ENCODE assay signal across 1 cellular context in the genomic region with DNA sequence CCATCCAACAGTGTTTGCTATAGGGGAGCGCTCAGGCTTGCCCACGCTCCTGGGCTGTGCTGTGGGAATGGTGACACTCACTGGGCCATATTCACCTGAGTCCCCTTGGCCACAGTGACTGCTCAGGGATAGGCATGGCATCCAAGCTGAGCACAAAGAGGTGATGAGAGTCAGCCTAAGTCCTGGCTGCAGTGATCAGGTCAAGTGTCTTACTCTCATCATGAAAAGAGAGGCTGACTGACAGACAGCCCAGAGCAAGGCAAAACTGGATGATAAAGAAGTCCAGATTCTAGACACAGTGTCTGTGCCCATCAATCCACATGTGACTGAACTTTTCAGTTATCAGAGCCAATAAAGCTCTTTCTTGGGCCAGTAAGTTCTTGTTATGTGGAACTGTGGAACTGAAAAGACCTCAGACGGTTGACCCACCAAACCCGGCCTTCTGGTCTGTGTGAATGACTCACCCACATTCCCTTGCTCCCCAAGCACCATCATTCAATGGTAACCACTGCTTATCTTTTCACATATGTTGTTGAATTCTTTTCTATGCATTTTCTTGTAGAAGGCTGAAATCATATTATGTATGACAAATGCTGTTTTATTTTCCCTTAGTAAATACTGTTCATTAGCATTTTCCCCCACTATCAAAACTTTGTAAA.
TF ChIP-seq lines count a peak whose summit lies in the region.

No MANE protein-coding gene starts in this region.

TF ChIP-seq in K562, 482 proteins besides CTCF, POLR2A, EP300 and RAD21 (continued from another document):
- no peak for TF ChIP-seq PATZ1 (CRISPR knock-in tag; IDR thresholded peaks at IDR 0.05; ENCODE audit: borderline replicate concordance)
- TF ChIP-seq LEF1 (IDR thresholded peaks at IDR 0.05), result no peak
- TF ChIP-seq CREB1 (IDR thresholded peaks at IDR 0.05), result 0 out of 2 replicates have a peak, but pooled peaks have one; percentile 9
- no peak for TF ChIP-seq CREB1 (CRISPR knock-in tag; IDR thresholded peaks at IDR 0.05)
- peak; percentile 78; the same call in 1 of the 2 replicates for TF ChIP-seq GTF2F1 (IDR thresholded peaks at IDR 0.05; ENCODE audit: low read depth, low read length)
- no peak for TF ChIP-seq ZNF780A (CRISPR knock-in tag; IDR thresholded peaks at IDR 0.05)
- TF ChIP-seq GATA2 (CRISPR knock-in tag; IDR thresholded peaks at IDR 0.05), result no peak
- no peak for TF ChIP-seq ZNF175 (CRISPR knock-in tag; IDR thresholded peaks at IDR 0.05; ENCODE audit: low read depth)
- TF ChIP-seq MEF2D (tag; conservative IDR thresholded peaks at IDR 0.05; ENCODE audit: low read depth), result no peak
- TF ChIP-seq MCM5 (IDR thresholded peaks at IDR 0.05; ENCODE audit: low read depth), result no peak
- no peak for TF ChIP-seq CEBPG (CRISPR knock-in tag; IDR thresholded peaks at IDR 0.05)
- TF ChIP-seq CEBPG (tag; conservative IDR thresholded peaks at IDR 0.05 in 1 of 2, IDR thresholded peaks at IDR 0.05 in 1 of 2), result no peak
- no peak for TF ChIP-seq NCOA2 (IDR thresholded peaks at IDR 0.05; ENCODE audit: partially characterized antibody in 2 of 2)
- TF ChIP-seq THRA (IDR thresholded peaks at IDR 0.05), result no peak
- TF ChIP-seq ID3 (CRISPR knock-in tag; IDR thresholded peaks at IDR 0.05), result no peak
- TF ChIP-seq ID3 (tag; IDR thresholded peaks at IDR 0.05), result no peak
- TF ChIP-seq TARDBP (IDR thresholded peaks at IDR 0.05), result no peak
- TF ChIP-seq, protein P1, sequence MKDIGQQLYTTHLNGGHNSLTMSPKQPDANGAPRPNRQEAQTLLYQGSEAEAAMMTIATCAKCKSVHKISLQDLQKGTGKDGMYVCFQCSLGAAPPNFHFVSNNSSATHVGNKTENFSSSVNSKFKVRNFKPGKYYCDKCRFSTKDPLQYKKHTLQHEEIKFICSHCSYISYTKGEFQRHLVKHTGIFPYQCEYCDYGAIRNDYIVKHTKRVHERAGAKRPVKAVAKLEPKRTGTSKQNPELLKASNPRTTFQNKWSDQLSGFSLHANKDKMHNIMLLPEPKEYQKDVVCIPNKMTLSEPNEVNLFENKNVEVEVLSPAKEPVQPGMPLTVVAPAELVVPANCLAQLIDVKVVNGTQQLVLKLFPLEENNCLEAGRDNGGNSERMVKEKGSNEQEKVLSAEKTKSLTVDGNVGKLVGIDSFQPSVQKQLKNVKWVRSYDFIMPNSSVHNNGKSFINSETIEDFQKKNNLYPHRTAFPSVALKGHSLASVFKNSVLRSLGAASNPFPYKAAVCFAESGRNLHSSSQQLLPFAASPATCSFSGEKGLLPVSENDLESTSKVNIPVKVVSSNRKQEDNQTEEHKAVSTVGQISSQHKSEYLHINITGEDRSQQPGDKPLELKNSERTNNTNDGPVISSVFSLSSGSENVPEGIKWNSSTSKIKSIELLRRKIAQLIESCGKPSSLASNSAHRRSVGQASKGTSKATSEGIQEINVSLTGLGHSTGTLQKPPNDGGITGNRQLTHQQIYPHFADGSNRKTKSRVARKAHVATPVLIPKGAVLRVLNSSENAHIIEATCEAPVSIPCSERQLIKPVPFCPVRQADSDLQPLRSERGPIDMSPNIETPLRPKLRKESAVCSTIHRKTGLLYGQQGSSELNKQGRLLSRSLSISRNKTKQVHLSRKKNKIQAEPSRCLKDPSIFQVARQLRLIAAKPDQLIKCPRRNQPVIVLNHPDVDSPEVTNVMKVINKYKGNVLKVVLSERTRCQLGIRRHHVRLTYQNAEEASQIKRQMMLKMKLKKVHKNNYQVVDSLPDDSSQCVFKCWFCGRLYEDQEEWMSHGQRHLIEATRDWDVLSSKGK (CRISPR knock-in tag; IDR thresholded peaks at IDR 0.05), result no peak
- TF ChIP-seq BRCA1 (IDR thresholded peaks at IDR 0.05), result no peak
- no peak for TF ChIP-seq BRCA1 (CRISPR knock-in tag; IDR thresholded peaks at IDR 0.05)
- TF ChIP-seq HNRNPUL1 (IDR thresholded peaks at IDR 0.05; ENCODE audit: low read length), result no peak
- TF ChIP-seq, protein P2, sequence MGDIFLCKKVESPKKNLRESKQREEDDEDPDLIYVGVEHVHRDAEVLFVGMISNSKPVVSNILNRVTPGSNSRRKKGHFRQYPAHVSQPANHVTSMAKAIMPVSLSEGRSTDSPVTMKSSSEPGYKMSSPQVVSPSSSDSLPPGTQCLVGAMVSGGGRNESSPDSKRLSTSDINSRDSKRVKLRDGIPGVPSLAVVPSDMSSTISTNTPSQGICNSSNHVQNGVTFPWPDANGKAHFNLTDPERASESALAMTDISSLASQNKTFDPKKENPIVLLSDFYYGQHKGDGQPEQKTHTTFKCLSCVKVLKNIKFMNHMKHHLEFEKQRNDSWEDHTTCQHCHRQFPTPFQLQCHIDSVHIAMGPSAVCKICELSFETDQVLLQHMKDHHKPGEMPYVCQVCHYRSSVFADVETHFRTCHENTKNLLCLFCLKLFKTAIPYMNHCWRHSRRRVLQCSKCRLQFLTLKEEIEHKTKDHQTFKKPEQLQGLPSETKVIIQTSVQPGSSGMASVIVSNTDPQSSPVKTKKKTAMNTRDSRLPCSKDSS (IDR thresholded peaks at IDR 0.05; ENCODE audit: low read depth, partially characterized antibody), result no peak
- no peak for TF ChIP-seq SAFB2 (IDR thresholded peaks at IDR 0.05; ENCODE audit: borderline replicate concordance, low read depth, low read length, severe bottlenecking)
- no peak for TF ChIP-seq ZNF174 (CRISPR knock-in tag; IDR thresholded peaks at IDR 0.05)
- 0 out of 2 replicates have a peak, but pooled peaks have one; percentile 19 for TF ChIP-seq MXI1 (IDR thresholded peaks at IDR 0.05; ENCODE audit: low read depth, low read length)
- TF ChIP-seq ZNF143 (CRISPR knock-in tag; IDR thresholded peaks at IDR 0.05), result no peak; the same call in 1 of the 2 replicates
- TF ChIP-seq, protein P3, sequence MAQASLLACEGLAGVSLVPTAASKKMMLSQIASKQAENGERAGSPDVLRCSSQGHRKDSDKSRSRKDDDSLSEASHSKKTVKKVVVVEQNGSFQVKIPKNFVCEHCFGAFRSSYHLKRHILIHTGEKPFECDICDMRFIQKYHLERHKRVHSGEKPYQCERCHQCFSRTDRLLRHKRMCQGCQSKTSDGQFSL (CRISPR knock-in tag; IDR thresholded peaks at IDR 0.05), result no peak
- TF ChIP-seq, protein P3 (tag; IDR thresholded peaks at IDR 0.05), result no peak
- no peak for TF ChIP-seq NCOA6 (IDR thresholded peaks at IDR 0.05)
- no peak for TF ChIP-seq RFX1 (IDR thresholded peaks at IDR 0.05)
- TF ChIP-seq POLR2G (IDR thresholded peaks at IDR 0.05; ENCODE audit: low read depth, low read length), result peak; percentile 32; the same call in 1 of the 2 replicates
- TF ChIP-seq NR4A1 (CRISPR knock-in tag; IDR thresholded peaks at IDR 0.05), result no peak
- TF ChIP-seq NR4A1 (tag; IDR thresholded peaks at IDR 0.05), result no peak
- no peak for TF ChIP-seq BMI1 (IDR thresholded peaks at IDR 0.05; ENCODE audit: low read length)
- TF ChIP-seq TRIM28 (IDR thresholded peaks at IDR 0.05), result no peak
- no peak for TF ChIP-seq ZNF445 (CRISPR knock-in tag; IDR thresholded peaks at IDR 0.05; ENCODE audit: low read depth)
- TF ChIP-seq ZC3H8 (IDR thresholded peaks at IDR 0.05), result no peak
- TF ChIP-seq KDM4B (IDR thresholded peaks at IDR 0.05; ENCODE audit: borderline replicate concordance in 2 of 2, low read depth in 1 of 2), result no peak
- TF ChIP-seq, protein P4, sequence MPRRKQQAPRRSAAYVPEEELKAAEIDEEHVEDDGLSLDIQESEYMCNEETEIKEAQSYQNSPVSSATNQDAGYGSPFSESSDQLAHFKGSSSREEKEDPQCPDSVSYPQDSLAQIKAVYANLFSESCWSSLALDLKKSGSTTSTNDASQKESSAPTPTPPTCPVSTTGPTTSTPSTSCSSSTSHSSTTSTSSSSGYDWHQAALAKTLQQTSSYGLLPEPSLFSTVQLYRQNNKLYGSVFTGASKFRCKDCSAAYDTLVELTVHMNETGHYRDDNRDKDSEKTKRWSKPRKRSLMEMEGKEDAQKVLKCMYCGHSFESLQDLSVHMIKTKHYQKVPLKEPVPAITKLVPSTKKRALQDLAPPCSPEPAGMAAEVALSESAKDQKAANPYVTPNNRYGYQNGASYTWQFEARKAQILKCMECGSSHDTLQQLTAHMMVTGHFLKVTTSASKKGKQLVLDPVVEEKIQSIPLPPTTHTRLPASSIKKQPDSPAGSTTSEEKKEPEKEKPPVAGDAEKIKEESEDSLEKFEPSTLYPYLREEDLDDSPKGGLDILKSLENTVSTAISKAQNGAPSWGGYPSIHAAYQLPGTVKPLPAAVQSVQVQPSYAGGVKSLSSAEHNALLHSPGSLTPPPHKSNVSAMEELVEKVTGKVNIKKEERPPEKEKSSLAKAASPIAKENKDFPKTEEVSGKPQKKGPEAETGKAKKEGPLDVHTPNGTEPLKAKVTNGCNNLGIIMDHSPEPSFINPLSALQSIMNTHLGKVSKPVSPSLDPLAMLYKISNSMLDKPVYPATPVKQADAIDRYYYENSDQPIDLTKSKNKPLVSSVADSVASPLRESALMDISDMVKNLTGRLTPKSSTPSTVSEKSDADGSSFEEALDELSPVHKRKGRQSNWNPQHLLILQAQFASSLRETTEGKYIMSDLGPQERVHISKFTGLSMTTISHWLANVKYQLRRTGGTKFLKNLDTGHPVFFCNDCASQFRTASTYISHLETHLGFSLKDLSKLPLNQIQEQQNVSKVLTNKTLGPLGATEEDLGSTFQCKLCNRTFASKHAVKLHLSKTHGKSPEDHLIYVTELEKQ (CRISPR knock-in tag; IDR thresholded peaks at IDR 0.05), result no peak
- TF ChIP-seq TBP (optimal IDR thresholded peaks at IDR 0.05; ENCODE audit: low read depth, low read length), result no peak
- TF ChIP-seq MTA3 (IDR thresholded peaks at IDR 0.05; ENCODE audit: borderline replicate concordance), result no peak
- no peak for TF ChIP-seq ZNF12 (CRISPR knock-in tag; IDR thresholded peaks at IDR 0.05)
- no peak for TF ChIP-seq ZNF431 (CRISPR knock-in tag; IDR thresholded peaks at IDR 0.05)
- no peak for TF ChIP-seq SIRT6 (IDR thresholded peaks at IDR 0.05; ENCODE audit: low read depth, low read length)
- TF ChIP-seq SNIP1 (IDR thresholded peaks at IDR 0.05; ENCODE audit: low read depth), result no peak
- no peak for TF ChIP-seq NFRKB (IDR thresholded peaks at IDR 0.05; ENCODE audit: low read depth)
- no peak for TF ChIP-seq ZFP36 (IDR thresholded peaks at IDR 0.05; ENCODE audit: low read depth, low read length, partially characterized antibody)
- TF ChIP-seq SRSF1 (IDR thresholded peaks at IDR 0.05; ENCODE audit: low read depth, low read length), result no peak
- no peak for TF ChIP-seq ILK (tag; IDR thresholded peaks at IDR 0.05; ENCODE audit: borderline replicate concordance, low read depth)
- TF ChIP-seq TCF15 (CRISPR knock-in tag; IDR thresholded peaks at IDR 0.05), result no peak
- no peak for TF ChIP-seq POLR2AphosphoS5 (IDR thresholded peaks at IDR 0.05; ENCODE audit: control insufficient read depth, insufficient read depth, low read depth, low read length)
- TF ChIP-seq, protein P5, sequence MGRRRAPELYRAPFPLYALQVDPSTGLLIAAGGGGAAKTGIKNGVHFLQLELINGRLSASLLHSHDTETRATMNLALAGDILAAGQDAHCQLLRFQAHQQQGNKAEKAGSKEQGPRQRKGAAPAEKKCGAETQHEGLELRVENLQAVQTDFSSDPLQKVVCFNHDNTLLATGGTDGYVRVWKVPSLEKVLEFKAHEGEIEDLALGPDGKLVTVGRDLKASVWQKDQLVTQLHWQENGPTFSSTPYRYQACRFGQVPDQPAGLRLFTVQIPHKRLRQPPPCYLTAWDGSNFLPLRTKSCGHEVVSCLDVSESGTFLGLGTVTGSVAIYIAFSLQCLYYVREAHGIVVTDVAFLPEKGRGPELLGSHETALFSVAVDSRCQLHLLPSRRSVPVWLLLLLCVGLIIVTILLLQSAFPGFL (CRISPR knock-in tag; IDR thresholded peaks at IDR 0.05), result no peak
TF ChIP-seq in K562: peak in this region for 39.
